Comparison of ENCODE assay signal across 15 cellular contexts in the genomic region with DNA sequence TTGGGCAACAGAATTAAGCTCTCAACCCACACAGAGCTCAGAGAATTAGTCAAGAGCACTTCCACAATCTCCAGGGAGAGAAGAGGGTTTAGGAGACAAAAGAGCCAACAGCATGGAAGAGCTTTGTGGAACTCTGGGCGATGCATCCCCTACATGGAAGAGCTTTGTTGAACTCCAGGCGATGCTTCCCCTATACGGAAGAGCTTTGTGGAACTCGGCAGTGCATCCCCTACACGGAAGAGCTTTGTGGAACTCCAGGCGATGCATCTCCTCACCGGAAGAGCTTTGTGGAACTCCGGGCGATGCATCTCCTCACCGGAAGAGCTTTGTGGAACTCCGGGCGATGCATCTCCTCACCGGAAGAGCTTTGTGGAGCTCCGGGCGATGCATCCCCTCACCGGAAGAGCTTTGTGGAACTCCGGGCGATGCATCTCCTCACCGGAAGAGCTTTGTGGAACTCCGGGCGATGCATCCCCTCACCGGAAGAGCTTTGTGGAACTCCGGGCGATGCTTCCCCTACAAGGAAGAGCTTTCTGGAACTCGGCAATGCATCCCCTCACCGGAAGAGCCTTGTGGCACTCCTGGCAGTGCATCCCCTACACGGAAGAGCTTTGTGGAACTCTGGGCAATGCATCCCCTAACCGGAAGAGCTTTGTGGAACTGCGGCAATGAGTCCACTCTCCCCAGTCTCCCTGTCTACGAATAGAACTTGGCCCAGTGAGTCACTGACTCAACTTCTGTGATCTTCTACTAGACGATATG.
DNase-seq lines count a peak whose midpoint lies in the region; ATAC-seq, FAIRE-seq and TF ChIP-seq lines count a peak whose summit lies in the region.
"Had no signal": no experiment of that assay in that cellular context is flagged by ENCODE, and none has a peak within 500 bp of the region (broad histone marks: within the 10 kb centered on the region; RNA-seq: fewer than 3 reads in every experiment).

No MANE protein-coding gene starts in this region.

- H3K27ac Mint-ChIP-seq in T-helper 17 cell (peak overlapping the region; percentile 32), nephron progenitor cell (peak overlapping the region; percentile 87)
- H3K27ac Mint-ChIP-seq: CD4-positive, alpha-beta T cell had no signal

- no peaks in the 10 kb centered on the region for H3K36me3 Mint-ChIP-seq in T-helper 17 cell (ENCODE audit: low read depth)
- H3K36me3 Mint-ChIP-seq in nephron progenitor cell (ENCODE audit: low read depth), result no peaks in the 10 kb centered on the region

- no peak for FAIRE-seq in GM12892 (lab: Jason Lieb, UNC)
- FAIRE-seq: GM18507, H1 had no signal

- no peaks in the 10 kb centered on the region for H3K9me3 ChIP-seq in T-helper 17 cell (ENCODE audit: control insufficient read depth, low read length, poor library complexity, severe bottlenecking)
- H3K9me3 ChIP-seq: HAP-1 had no signal

- H3K4me1 Mint-ChIP-seq in T-helper 17 cell (no peaks in the 10 kb centered on the region), nephron progenitor cell (peaks cover 75% of the 10 kb centered on the region)

- no peak for TF ChIP-seq CTCF in nephron progenitor cell (IDR thresholded peaks at IDR 0.05)

- DNase-seq in NCI-H2107 treated with DMSO at 0.1 percent for 48 hours (lab: John Stamatoyannopoulos, UW; ENCODE audit: unreplicated experiment) (peak; percentile 54), NCI-H2107 (lab: John Stamatoyannopoulos, UW) (no peak), T-helper 17 cell (no peak), nephron progenitor cell (no peak), NCI-H345 (lab: John Stamatoyannopoulos, UW) (no peak), A172 (ENCODE audit: low spot score) (no peak), GM12892 (ENCODE audit: insufficient read length) (no peak)
- DNase-seq: Calu3; CD4-positive, alpha-beta T cell; DMS 273 treated with DMSO at 0.1 percent for 48 hours had no signal

- ATAC-seq in T-helper 17 cell (no peak), HG03095 (IDR thresholded peaks at IDR 0.05; ENCODE audit: unreplicated experiment) (no peak)

- no peak for TF ChIP-seq POLR2A in GM12892 (IDR thresholded peaks at IDR 0.05; ENCODE audit: low read depth, low read length)

- H3K4me3 Mint-ChIP-seq in T-helper 17 cell (no peak overlapping the region), nephron progenitor cell (no peak overlapping the region)
- H3K4me3 Mint-ChIP-seq: CD4-positive, alpha-beta T cell; IgD-negative memory B cell had no signal

- H3K9me3 Mint-ChIP-seq in nephron progenitor cell, result no peaks in the 10 kb centered on the region
- H3K9me3 Mint-ChIP-seq: CD4-positive, alpha-beta T cell had no signal

- H3K27me3 Mint-ChIP-seq in T-helper 17 cell (peaks cover 37% of the 10 kb centered on the region), nephron progenitor cell (ENCODE audit: low read depth, poor library complexity) (peaks cover 10% of the 10 kb centered on the region)
